Comparison of ENCODE assay signal across 8 cellular contexts in the genomic region with DNA sequence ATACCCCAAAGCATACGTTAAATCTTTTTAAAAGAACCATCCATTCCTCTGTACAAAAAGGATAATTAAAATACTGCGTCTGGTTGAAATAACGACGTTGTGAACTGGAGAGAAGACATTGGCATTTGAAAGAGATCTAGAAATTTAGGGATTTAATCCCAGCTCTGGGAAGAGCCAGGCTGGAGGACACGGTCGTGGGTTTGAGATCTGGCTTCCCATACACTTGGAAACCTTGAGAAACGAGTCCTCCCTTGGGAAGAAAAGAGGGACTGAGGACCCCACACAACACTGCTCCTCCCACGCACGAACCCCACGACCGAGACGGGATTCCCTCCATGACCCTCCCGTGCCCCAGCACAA. TPM values are rescaled to one million over a fixed set of nuclear protein-coding genes. Genes with fewer than 3 reads are reported as not detected.
DNase-seq lines count a peak whose midpoint lies in the region; ATAC-seq and TF ChIP-seq lines count a peak whose summit lies in the region.

No MANE protein-coding gene starts in this region.

- H3K27ac Mint-ChIP-seq in progenitor cell of endocrine pancreas = peak overlapping the region; percentile 93

- DNase-seq in GM06990 (ENCODE audit: extremely low read depth, insufficient read length) (no peak), RWPE1 (ENCODE audit: low spot score) (no peak), fibroblast of mammary gland (ENCODE audit: low read depth) (no peak), progenitor cell of endocrine pancreas (ENCODE audit: low spot score, unreplicated experiment) (no peak), omental fat pad (ENCODE audit: low spot score) (no peak), NCI-H1417 (lab: John Stamatoyannopoulos, UW) (no peak), islet precursor cell (no peak)

- H3K4me3 ChIP-seq in GM06990 (replicated peaks; ENCODE audit: low read depth, low read length) = peak overlapping the region; percentile 92
- peak overlapping the region; percentile 96 for H3K4me3 ChIP-seq in fibroblast of mammary gland (ENCODE audit: control insufficient read depth, low read depth, low read length)

- POLR2A ChIA-PET in RWPE1 (lab: Yijun Ruan, JAX; ENCODE audit: low non-redundant PET) = no interaction called here

- H3K27me3 Mint-ChIP-seq in progenitor cell of endocrine pancreas = no peaks in the 10 kb centered on the region

- no peaks in the 10 kb centered on the region for H3K27me3 ChIP-seq in GM06990 (replicated peaks; ENCODE audit: control insufficient read depth, insufficient read depth, low read length)

- H3K36me3 ChIP-seq in GM06990 (ENCODE audit: control insufficient read depth, insufficient read depth, low read length) = no peaks in the 10 kb centered on the region

- CTCF ChIA-PET in RWPE1 (lab: Yijun Ruan, JAX) = interaction anchor here (0.6 kb wide), 1 partner anchor 62 kb away, joined by 3 read pairs; no protein-coding TSS in a partner anchor

- peaks cover 2% of the 10 kb centered on the region for H3K36me3 Mint-ChIP-seq in progenitor cell of endocrine pancreas (ENCODE audit: insufficient read depth)

- peak overlapping the region; percentile 65 for H3K27ac ChIP-seq in RWPE1

- H3K9me3 Mint-ChIP-seq in progenitor cell of endocrine pancreas (ENCODE audit: low read depth) = no peaks in the 10 kb centered on the region

- ATAC-seq in omental fat pad (ENCODE audit: low FRiP score) = no peak
- ATAC-seq in HG03460 (IDR thresholded peaks at IDR 0.05; ENCODE audit: unreplicated experiment) = no peak

- TF ChIP-seq CTCF in GM06990 (IDR thresholded peaks at IDR 0.05; ENCODE audit: insufficient read depth, low read length, poor library complexity, severe bottlenecking) = no peak
- TF ChIP-seq CTCF in RWPE1 (conservative IDR thresholded peaks at IDR 0.05; ENCODE audit: low read depth) = no peak
- TF ChIP-seq CTCF in fibroblast of mammary gland (conservative IDR thresholded peaks at IDR 0.05; ENCODE audit: control insufficient read depth, insufficient read depth, low read depth, low read length) = no peak
- no peak for TF ChIP-seq CTCF in progenitor cell of endocrine pancreas (IDR thresholded peaks at IDR 0.05; ENCODE audit: unreplicated experiment)
- no peak for TF ChIP-seq CTCF in omental fat pad (IDR thresholded peaks at IDR 0.05)

- peak overlapping the region; percentile 91 for H3K4me3 Mint-ChIP-seq in progenitor cell of endocrine pancreas (ENCODE audit: low read depth)

- peaks cover 22% of the 10 kb centered on the region for H3K4me1 Mint-ChIP-seq in progenitor cell of endocrine pancreas (ENCODE audit: low read depth)

RNA-seq across cellular contexts. Expression of a gene that starts 0.6 kb away (rescaled TPM):
- total RNA-seq in progenitor cell of endocrine pancreas (5.8 and 9.1 TPM in 2 replicates), omental fat pad (1 to 10 TPM; 1.8 to 4.6 (median 2.4) TPM)

RNA-seq across cellular contexts. Expression of a gene that starts 43.2 kb away (rescaled TPM):
- 13.8 and 14.2 TPM in 2 replicates for total RNA-seq in progenitor cell of endocrine pancreas
- 1 to 10 TPM; 2.3 to 6.5 (median 2.7) TPM for total RNA-seq in omental fat pad
